ENCODE assay signal across 8 cellular contexts in the genomic region with DNA sequence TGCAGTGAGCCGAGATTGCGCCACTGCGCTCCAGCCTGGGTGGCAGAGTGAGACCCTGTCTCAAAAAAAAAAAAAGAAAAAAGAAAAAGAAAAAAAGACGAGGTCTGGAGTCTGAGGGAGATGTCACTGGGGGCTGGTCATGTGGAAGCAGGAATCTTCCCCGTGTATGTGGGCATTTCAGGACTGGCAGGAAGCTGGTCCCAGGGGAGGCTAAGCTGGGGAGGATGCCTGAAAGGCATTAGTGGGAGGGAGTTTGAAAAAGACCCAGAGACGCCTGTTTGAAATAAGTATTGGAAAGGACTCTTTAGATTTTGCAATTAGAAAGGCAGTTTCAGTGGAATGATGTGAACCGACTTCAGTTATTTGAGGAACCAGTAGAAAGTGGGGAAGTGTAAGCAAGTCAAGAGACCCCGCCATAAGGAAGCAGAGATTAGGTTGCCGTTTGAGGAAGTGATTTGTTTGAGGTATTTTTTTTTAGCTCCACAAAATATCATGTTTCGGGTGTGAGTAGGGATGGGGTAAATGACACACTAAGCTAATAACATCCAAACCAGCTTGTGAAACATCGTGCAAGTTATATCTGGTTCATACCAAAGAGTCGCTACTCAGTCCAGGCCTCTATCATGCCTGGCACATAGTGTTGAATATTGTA. TPM values are rescaled to one million over a fixed set of nuclear protein-coding genes. Genes with fewer than 3 reads are reported as not detected.
DNase-seq lines count a peak whose midpoint lies in the region; ATAC-seq and TF ChIP-seq lines count a peak whose summit lies in the region.

No MANE protein-coding gene starts in this region.

- no peaks in the 10 kb centered on the region for H3K36me3 Mint-ChIP-seq in natural killer cell
- H3K36me3 Mint-ChIP-seq in natural killer cell treated with Interleukin-12 subunit alpha and Interleukin-12 subunit beta and Interleukin-15 and Interleukin-18, amount 100 ng/mL, for 72 hours, result peaks cover 56% of the 10 kb centered on the region
- peaks cover 44% of the 10 kb centered on the region for H3K36me3 Mint-ChIP-seq in effector memory CD8-positive, alpha-beta T cell (ENCODE audit: insufficient read depth)

- H3K36me3 ChIP-seq in upper lobe of right lung, result peaks cover 2% of the 10 kb centered on the region

- peak overlapping the region; percentile 51 for H3K27ac ChIP-seq in upper lobe of right lung

- H3K9me3 ChIP-seq in upper lobe of right lung, result no peaks in the 10 kb centered on the region

- H3K9me3 Mint-ChIP-seq in natural killer cell, result no peaks in the 10 kb centered on the region
- H3K9me3 Mint-ChIP-seq in natural killer cell treated with Interleukin-12 subunit alpha and Interleukin-12 subunit beta and Interleukin-15 and Interleukin-18, amount 100 ng/mL, for 72 hours, result no peaks in the 10 kb centered on the region
- no peaks in the 10 kb centered on the region for H3K9me3 Mint-ChIP-seq in effector memory CD8-positive, alpha-beta T cell

- no peak overlapping the region for H3K4me3 Mint-ChIP-seq in natural killer cell
- no peak overlapping the region for H3K4me3 Mint-ChIP-seq in natural killer cell treated with Interleukin-12 subunit alpha and Interleukin-12 subunit beta and Interleukin-15 and Interleukin-18, amount 100 ng/mL, for 72 hours
- no peak overlapping the region for H3K4me3 Mint-ChIP-seq in effector memory CD8-positive, alpha-beta T cell

- no peak overlapping the region for H3K4me3 ChIP-seq in upper lobe of right lung

- no peaks in the 10 kb centered on the region for H3K27me3 ChIP-seq in upper lobe of right lung

- H3K27me3 Mint-ChIP-seq in natural killer cell (ENCODE audit: low read depth in 2 of 2), result no peaks in the 10 kb centered on the region
- no peaks in the 10 kb centered on the region for H3K27me3 Mint-ChIP-seq in natural killer cell treated with Interleukin-12 subunit alpha and Interleukin-12 subunit beta and Interleukin-15 and Interleukin-18, amount 100 ng/mL, for 72 hours
- H3K27me3 Mint-ChIP-seq in effector memory CD8-positive, alpha-beta T cell, result no peaks in the 10 kb centered on the region

- intact Hi-C loops in natural killer cell (cut with micrococcal nuclease) (no loop called here), upper lobe of right lung (cut with DNase I) (no loop called here)

- peaks cover 4% of the 10 kb centered on the region for H3K4me1 ChIP-seq in upper lobe of right lung

- TF ChIP-seq CTCF in natural killer cell (IDR thresholded peaks at IDR 0.05) (no peak), upper lobe of right lung (IDR thresholded peaks at IDR 0.05) (no peak)

- DNase-seq in natural killer cell (no peak), upper lobe of right lung (no peak), NCI-H446 (lab: John Stamatoyannopoulos, UW) (no peak)
- no peak for DNase-seq in natural killer cell treated with Interleukin-12 subunit alpha and Interleukin-12 subunit beta and Interleukin-15 and Interleukin-18, amount 100 ng/mL, for 72 hours (ENCODE audit: low spot score)
- DNase-seq in effector memory CD8-positive, alpha-beta T cell, result no peak
- no peak for DNase-seq in activated CD4-positive, alpha-beta T cell treated with anti-CD3 and anti-CD28 coated beads, Interleukin-2, amount 50 U/mL, for 4 hours
- no peak for DNase-seq in activated effector memory CD4-positive, alpha-beta T cell treated with anti-CD3 and anti-CD28 coated beads, Interleukin-2, amount 50 U/mL, for 16 hours

- peaks cover 55 to 78% of the 10 kb centered on the region in 2 donors for H3K4me1 Mint-ChIP-seq in natural killer cell
- H3K4me1 Mint-ChIP-seq in natural killer cell treated with Interleukin-12 subunit alpha and Interleukin-12 subunit beta and Interleukin-15 and Interleukin-18, amount 100 ng/mL, for 72 hours (ENCODE audit: low read depth in 2 of 2), result peaks cover 42 to 56% of the 10 kb centered on the region in 2 donors
- peaks cover 33 to 53% of the 10 kb centered on the region in 2 donors for H3K4me1 Mint-ChIP-seq in effector memory CD8-positive, alpha-beta T cell (ENCODE audit: low read depth in 2 of 2)

- no peak for ATAC-seq in natural killer cell
- no peak for ATAC-seq in natural killer cell treated with Interleukin-12 subunit alpha and Interleukin-12 subunit beta and Interleukin-15 and Interleukin-18, amount 100 ng/mL, for 72 hours
- peak; percentile 52 for ATAC-seq in HG03442 (IDR thresholded peaks at IDR 0.05; ENCODE audit: unreplicated experiment)
- peak; percentile 35 for ATAC-seq in effector memory CD8-positive, alpha-beta T cell (replicated peaks)
- ATAC-seq in upper lobe of right lung, result peak; percentile 74

- H3K27ac Mint-ChIP-seq in natural killer cell, result peak overlapping the region; percentile 32 to 71
- H3K27ac Mint-ChIP-seq in natural killer cell treated with Interleukin-12 subunit alpha and Interleukin-12 subunit beta and Interleukin-15 and Interleukin-18, amount 100 ng/mL, for 72 hours, result peak overlapping the region in 1 of 2 donors; percentile 54
- H3K27ac Mint-ChIP-seq in effector memory CD8-positive, alpha-beta T cell, result peak overlapping the region; percentile 21 to 35

RNA-seq across cellular contexts. Expression of gene ST6GAL1, which starts 55.5 kb away (rescaled TPM):
- total RNA-seq in natural killer cell (100 to 1,000 TPM; 121 to 182 (median 146) TPM), upper lobe of right lung (116 TPM)
- 100 to 1,000 TPM; 179 to 304 TPM for total RNA-seq in natural killer cell treated with Interleukin-12 subunit alpha and Interleukin-12 subunit beta and Interleukin-15 and Interleukin-18, amount 100 ng/mL, for 72 hours

Comparison
In these comparisons a context has a peak if more than half of its experiments do, and no peak if none do; other contexts are left out.
1. ATAC-seq: peak in HG03442 (single experiment), effector memory CD8-positive, alpha-beta T cell (single experiment) and upper lobe of right lung (single experiment); none in natural killer cell (0 of 3) and natural killer cell treated with Interleukin-12 subunit alpha and Interleukin-12 subunit beta and Interleukin-15 and Interleukin-18, amount 100 ng/mL, for 72 hours (0 of 2).